20 cellular contexts compared by ENCODE assay signal in the genomic region with DNA sequence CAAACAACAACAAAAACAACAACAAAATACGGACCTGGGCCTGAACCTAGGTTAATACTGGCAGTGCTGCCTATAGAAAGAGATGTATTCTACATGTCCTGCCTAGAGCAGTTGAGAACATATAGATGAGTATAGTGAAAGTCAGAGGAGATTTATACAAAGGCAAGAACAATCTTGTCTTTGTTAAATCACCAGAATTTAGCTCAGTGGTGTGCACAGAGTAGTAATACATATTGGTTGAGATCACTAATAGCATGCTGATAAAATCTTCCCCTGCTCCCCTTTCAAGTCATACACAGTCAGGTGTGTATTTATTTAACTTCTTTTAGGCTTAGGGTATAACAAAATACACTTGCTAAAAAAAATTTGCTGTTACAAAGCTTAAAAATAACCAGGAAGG.
DNase-seq lines count a peak whose midpoint lies in the region; ATAC-seq and TF ChIP-seq lines count a peak whose summit lies in the region.
"Had no signal": no experiment of that assay in that cellular context is flagged by ENCODE, and none has a peak within 500 bp of the region (broad histone marks: within the 10 kb centered on the region; RNA-seq: fewer than 3 reads in every experiment).

No MANE protein-coding gene starts in this region.

- ATAC-seq in PC-3 (no peak), esophagus mucosa (peak; percentile 31)
- ATAC-seq: A549, GM23338 had no signal

- in situ Hi-C loops in KBM-7 (cut with MboI; ENCODE audit: low pct_unique_long_range_greater_than_20kb, low sequenced_read_pairs), result no loop called here

- no TSS peak for BruUV-seq in PC-3 (replicated peaks; lab: Mats Ljungman, UMichigan)

- CTCF ChIA-PET in PC-3 (lab: Charles Lee), result no interaction called here

- H3K9me2 ChIP-seq in PC-3 (replicated peaks; ENCODE audit: low read length), result no peaks in the 10 kb centered on the region

- H3K79me2 ChIP-seq in PC-3 (ENCODE audit: low read length) (no peaks in the 10 kb centered on the region), osteoblast (ENCODE audit: insufficient read depth, low read length) (no peaks in the 10 kb centered on the region)

- peak overlapping the region; percentile 10; the same call in 1 of the 2 replicates for H3K4me2 ChIP-seq in PC-3 (ENCODE audit: low read length)
- H3K4me2 ChIP-seq in osteoblast (ENCODE audit: insufficient read depth, low read length), result no peak overlapping the region
- H3K4me2 ChIP-seq: A549, GM23338 had no signal

- H3K9me3 ChIP-seq in PC-3 (ENCODE audit: low read length), result no peaks in the 10 kb centered on the region
- H3K9me3 ChIP-seq in osteoblast (ENCODE audit: low read depth, low read length), result no peaks in the 10 kb centered on the region
- H3K9me3 ChIP-seq in tibial nerve, result no peaks in the 10 kb centered on the region
- H3K9me3 ChIP-seq: A549 had no signal

- H3K36me3 ChIP-seq in PC-3 (ENCODE audit: low read depth, low read length), result no peaks in the 10 kb centered on the region
- H3K36me3 ChIP-seq in osteoblast (ENCODE audit: insufficient read depth, low read length), result no peaks in the 10 kb centered on the region
- H3K36me3 ChIP-seq in tibial nerve, result no peaks in the 10 kb centered on the region

- H3K4me3 ChIP-seq in PC-3 (ENCODE audit: low read length), result no peak overlapping the region
- H3K4me3 ChIP-seq in osteoblast (ENCODE audit: insufficient read depth, low read length), result no peak overlapping the region
- H3K4me3 ChIP-seq in tibial nerve, result no peak overlapping the region
- H3K4me3 ChIP-seq: A549, GM23338 had no signal

- H3K9ac ChIP-seq in PC-3 (ENCODE audit: low read length), result no peak overlapping the region

- TF ChIP-seq EP300 in tibial nerve (IDR thresholded peaks at IDR 0.05), result no peak

- 60 to 61% methylated on average over 1 of the region's 1 CpG for WGBS in tibial nerve, 2 donors

- no peak overlapping the region for H2AFZ ChIP-seq in PC-3 (ENCODE audit: low read length)
- H2AFZ ChIP-seq in osteoblast (ENCODE audit: low read length), result no peak overlapping the region
- H2AFZ ChIP-seq: GM23338 had no signal

- POLR2A ChIA-PET in PC-3 (lab: Charles Lee; ENCODE audit: unreplicated experiment), result no interaction called here

- DNase-seq in PC-3 (peak; percentile 25), osteoblast (ENCODE audit: insufficient read length, low spot score, missing footprints) (peak; percentile 10), tibial nerve (ENCODE audit: low spot score in 2 of 2) (no peak), AG08395 (ENCODE audit: low spot score) (no peak), NCI-H446 treated with DMSO at 0.1 percent for 48 hours (lab: John Stamatoyannopoulos, UW) (no peak), KBM-7 (no peak)
- DNase-seq: 8988T; ACHN; C1 segment of cervical spinal cord; Calu3; CD4-positive, alpha-beta memory T cell; COR-L47; DMS53; DMS79 treated with DMSO at 0.1 percent for 48 hours; GF-D8; H9; HFFc6 had no signal

- intact Hi-C loops in PC-3 (cut with micrococcal nuclease), result no loop called here

- TF ChIP-seq CTCF in PC-3 (conservative IDR thresholded peaks at IDR 0.05; ENCODE audit: low read depth, low read length), result no peak
- TF ChIP-seq CTCF in osteoblast (IDR thresholded peaks at IDR 0.05; ENCODE audit: extremely low read depth, low read depth, low read length), result no peak
- TF ChIP-seq CTCF in tibial nerve (IDR thresholded peaks at IDR 0.05), result no peak

- no peak for TF ChIP-seq POLR2A in tibial nerve (IDR thresholded peaks at IDR 0.05)

- H3K27me3 ChIP-seq in PC-3 (ENCODE audit: low read length), result no peaks in the 10 kb centered on the region
- no peaks in the 10 kb centered on the region for H3K27me3 ChIP-seq in osteoblast (ENCODE audit: insufficient read depth, low read length)
- no peaks in the 10 kb centered on the region for H3K27me3 ChIP-seq in tibial nerve

- H3K27ac ChIP-seq in PC-3 (ENCODE audit: low read length), result no peak overlapping the region
- H3K27ac ChIP-seq in osteoblast (ENCODE audit: low read depth, low read length), result no peak overlapping the region
- H3K27ac ChIP-seq in tibial nerve, result peak overlapping the region in 3 of 4 donors; percentile 9 to 78 (median 67)
- H3K27ac ChIP-seq: A549 had no signal

- H3K4me1 ChIP-seq in PC-3 (ENCODE audit: insufficient read depth, low read length) (peaks cover 30% of the 10 kb centered on the region), osteoblast (ENCODE audit: insufficient read depth, low read length) (no peaks in the 10 kb centered on the region), tibial nerve (peaks cover 0 to 14% (median 5%) of the 10 kb centered on the region in 4 donors)

- H4K20me1 ChIP-seq in PC-3 (ENCODE audit: low read length), result no peaks in the 10 kb centered on the region
- no peaks in the 10 kb centered on the region for H4K20me1 ChIP-seq in osteoblast (ENCODE audit: insufficient read depth, low read length)

- no peaks in the 10 kb centered on the region for H3F3A ChIP-seq in PC-3 (ENCODE audit: low read length, unreplicated experiment)

Comparison
In these comparisons a context has a peak if more than half of its experiments do, and no peak if none do; other contexts are left out.
1. DNase-seq: peak in PC-3 (single experiment) and osteoblast (single experiment); none in tibial nerve (0 of 2), AG08395 (single experiment), NCI-H446 treated with DMSO at 0.1 percent for 48 hours (single experiment) and KBM-7 (single experiment).
2. H3K27ac ChIP-seq: peak in tibial nerve (3 of 4); none in PC-3 (single experiment) and osteoblast (single experiment).